32 cellular contexts compared by ENCODE assay signal in genomic region chr6:56193846-56194245, GRCh38. TPM values are rescaled to one million over a fixed set of nuclear protein-coding genes. Genes with fewer than 3 reads are reported as not detected.
DNase-seq lines count a peak whose midpoint lies in the region; ATAC-seq and TF ChIP-seq lines count a peak whose summit lies in the region.
"Had no signal": no experiment of that assay in that cellular context is flagged by ENCODE, and none has a peak within 500 bp of the region (broad histone marks: within the 10 kb centered on the region; RNA-seq: fewer than 3 reads in every experiment).

No MANE protein-coding gene starts in this region.

- H3K27me3 ChIP-seq in BJ (ENCODE audit: control insufficient read depth, insufficient read depth, low read length) (no peaks in the 10 kb centered on the region), brain microvascular endothelial cell (replicated peaks) (no peaks in the 10 kb centered on the region)
- H3K27me3 ChIP-seq: BLaER1 treated with 17β-estradiol and CSF1 and Interleukin-3, amounts not matched to agents 10 nM and 100 nM; dorsolateral prefrontal cortex; pancreas; spleen; transverse colon had no signal

- peaks cover 1% of the 10 kb centered on the region for H3K27me3 Mint-ChIP-seq in HFFc6 (ENCODE audit: insufficient read depth)
- H3K27me3 Mint-ChIP-seq in natural killer cell treated with Interleukin-12 subunit alpha and Interleukin-12 subunit beta and Interleukin-15 and Interleukin-18, amount 100 ng/mL, for 72 hours = no peaks in the 10 kb centered on the region
- H3K27me3 Mint-ChIP-seq: activated naive CD8-positive, alpha-beta T cell; central memory CD8-positive, alpha-beta T cell; IgD-negative memory B cell had no signal

- no peak for ATAC-seq in natural killer cell treated with Interleukin-12 subunit alpha and Interleukin-12 subunit beta and Interleukin-15 and Interleukin-18, amount 100 ng/mL, for 72 hours
- ATAC-seq: activated CD8-positive, alpha-beta T cell treated with anti-CD3 and anti-CD28 coated beads, Interleukin-2, amount 10 ng/mL, durations not matched to agents 7 days and 5 days; GM12878; lower lobe of right lung; mucosa of descending colon; pancreas had no signal

- H3K4me3 ChIP-seq in BJ (ENCODE audit: low read depth, low read length) = no peak overlapping the region
- no peak overlapping the region for H3K4me3 ChIP-seq in brain microvascular endothelial cell (ENCODE audit: low read depth, low read length)
- H3K4me3 ChIP-seq in foreskin fibroblast (ENCODE audit: low read depth in 1 of 2, low read length in 2 of 2) = no peak overlapping the region
- H3K4me3 ChIP-seq: BLaER1 treated with 17β-estradiol and CSF1 and Interleukin-3, amounts not matched to agents 10 nM and 100 nM; dorsolateral prefrontal cortex; GM12878; lower lobe of right lung; mucosa of descending colon; pancreas; spleen; transverse colon had no signal

- CTCF ChIA-PET in BJ (lab: Yijun Ruan, JAX) = interaction anchor here (1.0 kb wide), 1 partner anchor 28 kb away, joined by 3 read pairs; no protein-coding TSS in a partner anchor

- peaks cover 6% of the 10 kb centered on the region; the same call in 1 of the 2 replicates for H3K9me3 Mint-ChIP-seq in HFFc6
- peaks cover 36% of the 10 kb centered on the region for H3K9me3 Mint-ChIP-seq in natural killer cell treated with Interleukin-12 subunit alpha and Interleukin-12 subunit beta and Interleukin-15 and Interleukin-18, amount 100 ng/mL, for 72 hours

- H3K36me3 ChIP-seq in BJ (ENCODE audit: control insufficient read depth, insufficient read depth, low read length) (no peaks in the 10 kb centered on the region), brain microvascular endothelial cell (replicated peaks) (no peaks in the 10 kb centered on the region)
- H3K36me3 ChIP-seq: BLaER1 treated with 17β-estradiol and CSF1 and Interleukin-3, amounts not matched to agents 10 nM and 100 nM; lower lobe of right lung; pancreas; spleen; transverse colon had no signal

- POLR2A ChIA-PET in BJ (lab: Charles Lee) = no interaction called here

- peak; percentile 10 for DNase-seq in BJ (ENCODE audit: low read depth)
- DNase-seq in HFFc6 = peak; percentile 0
- DNase-seq in brain microvascular endothelial cell = peak; percentile 41
- DNase-seq in foreskin fibroblast = peak; percentile 77 to 85
- no peak for DNase-seq in HK-2 (ENCODE audit: unreplicated experiment)
- no peak for DNase-seq in T1000 (lab: John Stamatoyannopoulos, UW)
- no peak for DNase-seq in NCI-H82 (lab: John Stamatoyannopoulos, UW)
- no peak for DNase-seq in natural killer cell treated with Interleukin-12 subunit alpha and Interleukin-12 subunit beta and Interleukin-15 and Interleukin-18, amount 100 ng/mL, for 72 hours (ENCODE audit: low spot score)
- DNase-seq: ACHN; activated CD4-positive, alpha-beta T cell treated with anti-CD3 and anti-CD28 coated beads for 1 hour; activated CD8-positive, alpha-beta T cell treated with anti-CD3 and anti-CD28 coated beads, Interleukin-2, amount 10 ng/mL, durations not matched to agents 7 days and 5 days; aorta; dorsolateral prefrontal cortex; head of caudate nucleus; kidney glomerular epithelial cell; lower lobe of right lung; mucosa of descending colon; NCI-H1105; NCI-H187 treated with DMSO at 0.1 percent for 48 hours; NCI-H526; pancreas; retina; spleen; transverse colon had no signal

- H3K36me3 Mint-ChIP-seq in HFFc6 (ENCODE audit: low read depth) = no peaks in the 10 kb centered on the region
- peaks cover 28% of the 10 kb centered on the region for H3K36me3 Mint-ChIP-seq in natural killer cell treated with Interleukin-12 subunit alpha and Interleukin-12 subunit beta and Interleukin-15 and Interleukin-18, amount 100 ng/mL, for 72 hours
- H3K36me3 Mint-ChIP-seq: activated naive CD8-positive, alpha-beta T cell; IgD-negative memory B cell had no signal

- in situ Hi-C loops in brain microvascular endothelial cell (cut with HindIII; ENCODE audit: low pct_ligation_motif_present, low sequenced_read_pairs) = no loop called here

- no peak overlapping the region for H3K27ac Mint-ChIP-seq in HFFc6
- H3K27ac Mint-ChIP-seq in natural killer cell treated with Interleukin-12 subunit alpha and Interleukin-12 subunit beta and Interleukin-15 and Interleukin-18, amount 100 ng/mL, for 72 hours = no peak overlapping the region
- H3K27ac Mint-ChIP-seq: activated CD8-positive, alpha-beta T cell treated with anti-CD3 and anti-CD28 coated beads, Interleukin-2, amount 10 ng/mL, durations not matched to agents 7 days and 5 days; activated naive CD8-positive, alpha-beta T cell; activated T-helper 2 cell treated with anti-CD3 and anti-CD28 coated beads, Interferon-gamma antibody, Interleukin-2, Interleukin-4, amounts not matched to agents 10 μg/mL and 5 μg/mL and 100 μg/mL, durations not matched to agents 14 hours and 24 hours and 36 hours; IgD-negative memory B cell; T-helper 1 cell treated with Interleukin-12 subunit alpha and Interleukin-12 subunit beta and Interleukin-4 antibody, amounts not matched to agents 30 μg/mL and 1 μg/mL, for 36 hours had no signal

- no peaks in the 10 kb centered on the region for H3K4me1 Mint-ChIP-seq in HFFc6 (ENCODE audit: low read depth)
- H3K4me1 Mint-ChIP-seq in natural killer cell treated with Interleukin-12 subunit alpha and Interleukin-12 subunit beta and Interleukin-15 and Interleukin-18, amount 100 ng/mL, for 72 hours (ENCODE audit: low read depth in 2 of 2) = no peaks in the 10 kb centered on the region
- H3K4me1 Mint-ChIP-seq: central memory CD8-positive, alpha-beta T cell; IgD-negative memory B cell; neural crest cell had no signal

- H3K27ac ChIP-seq in brain microvascular endothelial cell = no peak overlapping the region
- H3K27ac ChIP-seq: BLaER1 treated with 17β-estradiol and CSF1 and Interleukin-3, amounts not matched to agents 10 nM and 100 nM; dorsolateral prefrontal cortex; lower lobe of right lung; pancreas; spleen; transverse colon had no signal

- no peak for TF ChIP-seq CTCF in BJ (IDR thresholded peaks at IDR 0.05; ENCODE audit: insufficient read depth, low read depth, low read length)
- no peak for TF ChIP-seq CTCF in HFFc6 (IDR thresholded peaks at IDR 0.05)
- no peak for TF ChIP-seq CTCF in brain microvascular endothelial cell (IDR thresholded peaks at IDR 0.05; ENCODE audit: low read depth, low read length, missing control alignments)
- no peak for TF ChIP-seq CTCF in foreskin fibroblast (IDR thresholded peaks at IDR 0.05; ENCODE audit: low read depth, low read length)

- H3K4me3 Mint-ChIP-seq in HFFc6 = no peak overlapping the region
- H3K4me3 Mint-ChIP-seq in natural killer cell treated with Interleukin-12 subunit alpha and Interleukin-12 subunit beta and Interleukin-15 and Interleukin-18, amount 100 ng/mL, for 72 hours = no peak overlapping the region
- H3K4me3 Mint-ChIP-seq: activated CD8-positive, alpha-beta T cell treated with anti-CD3 and anti-CD28 coated beads, Interleukin-2, amount 10 ng/mL, durations not matched to agents 7 days and 5 days; activated naive CD8-positive, alpha-beta T cell; central memory CD8-positive, alpha-beta T cell; IgD-negative memory B cell; neural crest cell; T-helper 1 cell treated with Interleukin-12 subunit alpha and Interleukin-12 subunit beta and Interleukin-4 antibody, amounts not matched to agents 30 μg/mL and 1 μg/mL, for 36 hours had no signal

RNA-seq across cellular contexts. Expression of gene COL21A1, which starts 53.5 kb away (rescaled TPM):
- polyA plus RNA-seq in BJ (2011; rRNA removed) = 0.07 and 0.25 TPM in 2 replicates
- polyA minus RNA-seq in BJ (2011; rRNA and poly(A)+ RNA removed) = not detected in 2 replicates
- total RNA-seq in HFFc6 (2021; fragmentation: NEBNext Ultra II Directional; extraction: Animal tissue kit (Norgen Biotek cat#: 25700)) = not detected
- not detected for total RNA-seq in natural killer cell treated with Interleukin-12 subunit alpha and Interleukin-12 subunit beta and Interleukin-15 and Interleukin-18, amount 100 ng/mL, for 72 hours
- total RNA-seq: activated CD8-positive, alpha-beta T cell treated with anti-CD3 and anti-CD28 coated beads, Interleukin-2, amount 10 ng/mL, durations not matched to agents 7 days and 5 days; activated T-helper 2 cell treated with anti-CD3 and anti-CD28 coated beads, Interferon-gamma antibody, Interleukin-2, Interleukin-4, amounts not matched to agents 10 μg/mL and 5 μg/mL and 100 μg/mL, durations not matched to agents 14 hours and 24 hours and 36 hours; GM12878; neural crest cell had no signal
- polyA plus RNA-seq: IgD-negative memory B cell had no signal

Comparison
In these comparisons a context has a peak if more than half of its experiments do, and no peak if none do; other contexts are left out.
1. DNase-seq: peak in BJ (single experiment), HFFc6 (single experiment), brain microvascular endothelial cell (single experiment) and foreskin fibroblast (2 of 2); none in HK-2 (single experiment), T1000 (single experiment), NCI-H82 (single experiment) and natural killer cell treated with Interleukin-12 subunit alpha and Interleukin-12 subunit beta and Interleukin-15 and Interleukin-18, amount 100 ng/mL, for 72 hours (single experiment).